ENCODE assay signal across 25 cellular contexts in the genomic region with DNA sequence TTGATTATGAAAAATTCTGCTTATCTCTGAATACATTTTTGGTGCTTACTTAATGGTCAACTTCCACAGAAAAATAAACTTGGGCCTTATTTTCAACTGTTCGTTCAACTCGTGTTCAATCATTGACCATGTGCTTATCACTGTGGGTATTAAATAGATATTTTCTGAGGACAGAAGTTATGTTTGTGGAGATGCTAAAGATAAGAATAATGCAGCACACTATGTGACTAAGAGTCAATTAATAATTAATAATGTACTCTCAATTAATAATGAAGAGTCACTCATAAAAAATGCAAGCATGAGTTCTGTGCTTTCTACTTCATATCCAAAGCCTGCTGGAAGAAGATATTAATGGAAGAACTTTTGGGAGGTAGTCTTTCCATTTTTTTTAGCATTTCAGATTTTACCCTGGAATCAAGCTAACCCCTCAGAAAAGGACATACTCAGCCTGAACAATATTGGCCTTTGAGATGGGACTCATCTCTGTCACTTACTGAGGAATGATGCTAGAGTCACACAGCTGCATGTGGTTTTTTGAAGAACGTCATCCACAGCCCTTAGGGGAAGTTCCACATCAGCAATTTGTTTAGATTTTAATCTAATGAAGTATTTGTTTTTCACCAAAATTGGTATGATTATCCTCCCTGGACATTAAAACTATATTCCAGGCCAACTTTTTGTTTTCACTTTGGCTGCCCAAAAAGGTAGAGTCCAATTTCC.
DNase-seq lines count a peak whose midpoint lies in the region; ATAC-seq and TF ChIP-seq lines count a peak whose summit lies in the region.
"Had no signal": no experiment of that assay in that cellular context is flagged by ENCODE, and none has a peak within 500 bp of the region (broad histone marks: within the 10 kb centered on the region; RNA-seq: fewer than 3 reads in every experiment).

No MANE protein-coding gene starts in this region.

- WGBS in mesendoderm (ENCODE audit: extremely low coverage, insufficient coverage, low lambda C conversion rate), result no CpG with 5 or more reads among the region's 3 CpGs
- 82 to 86% (median 84%) methylated on average over 3 of the region's 3 CpGs for WGBS in heart left ventricle, 4 donors
- WGBS in thyroid gland, 2 donors, result 76 to 79% methylated on average over 3 of the region's 3 CpGs

- H4K5ac ChIP-seq in mesendoderm (ENCODE audit: low read length), result no peak overlapping the region

- no peaks in the 10 kb centered on the region for H3K79me1 ChIP-seq in mesendoderm (ENCODE audit: low read length)

- intact Hi-C loops in breast epithelium (cut with DNase I; ENCODE audit: low total_unique reads) (no loop called here), MCF 10A (cut with micrococcal nuclease) (no loop called here), heart left ventricle (cut with DNase I) (no loop called here), thyroid gland (cut with DNase I) (no loop called here)

- H3K4me2 ChIP-seq in mesendoderm (ENCODE audit: low read length), result no peak overlapping the region

- TF ChIP-seq POLR2A in breast epithelium (IDR thresholded peaks at IDR 0.05), result no peak
- TF ChIP-seq POLR2A in heart left ventricle (IDR thresholded peaks at IDR 0.05), result no peak
- TF ChIP-seq POLR2A in thyroid gland (IDR thresholded peaks at IDR 0.05), result no peak

- H3K23ac ChIP-seq in mesendoderm (ENCODE audit: low read length), result no peak overlapping the region

- H2BK15ac ChIP-seq in mesendoderm (replicated peaks; ENCODE audit: low read depth), result no peak overlapping the region

- no peak overlapping the region for H4K8ac ChIP-seq in mesendoderm (ENCODE audit: low read depth, low read length)

- H3K56ac ChIP-seq in mesendoderm (ENCODE audit: low read length), result no peak overlapping the region

- DNase-seq in breast epithelium (ENCODE audit: low spot score in 2 of 2), result no peak
- no peak for DNase-seq in MCF 10A (ENCODE audit: unreplicated experiment)
- no peak for DNase-seq in mesendoderm
- DNase-seq in SIG-M5 treated with dmso at 0.1 percent for 504 hours (lab: John Stamatoyannopoulos, UW; ENCODE audit: unreplicated experiment), result no peak
- no peak for DNase-seq in heart left ventricle
- DNase-seq in thyroid gland, result no peak
- DNase-seq: activated CD4-positive, alpha-beta memory T cell treated with anti-CD3 and anti-CD28 coated beads, Interleukin-2, amount 10 ng/mL, durations not matched to agents 7 days and 5 days; activated T-cell treated with anti-CD3 and anti-CD28 coated beads, Interleukin-2, amount 50 U/mL, for 48 hours; dermis blood vessel endothelial cell; erythroblast; GF-D8; left ventricle myocardium superior; NCI-H1694 treated with DMSO at 0.1 percent for 48 hours; NCI-H446 treated with DMSO at 0.1 percent for 48 hours; nucleus accumbens; stimulated activated CD4-positive, alpha-beta T cell treated with anti-CD3 and anti-CD28 coated beads, Interleukin-15, amount 100 ng/mL, for 24 hours; stimulated activated naive CD4-positive, alpha-beta T cell treated with Interleukin-2 at 50 U/mL for 16 hours; T-helper 1 cell; transverse colon had no signal

- H3K9me3 ChIP-seq in breast epithelium, result no peaks in the 10 kb centered on the region
- H3K9me3 ChIP-seq in heart left ventricle, result no peaks in the 10 kb centered on the region
- H3K9me3 ChIP-seq in thyroid gland, result no peaks in the 10 kb centered on the region
- H3K9me3 ChIP-seq: BLaER1 treated with 17β-estradiol and CSF1 and Interleukin-3, amounts not matched to agents 10 nM and 100 nM; HAP-1; transverse colon had no signal

- H3K36me3 ChIP-seq in breast epithelium (no peaks in the 10 kb centered on the region), mesendoderm (ENCODE audit: control insufficient read depth, insufficient read depth, low read length) (no peaks in the 10 kb centered on the region), heart left ventricle (no peaks in the 10 kb centered on the region), thyroid gland (no peaks in the 10 kb centered on the region)
- H3K36me3 ChIP-seq: BLaER1 treated with 17β-estradiol and CSF1 and Interleukin-3, amounts not matched to agents 10 nM and 100 nM; HAP-1; transverse colon had no signal

- H3K4me3 ChIP-seq in breast epithelium (no peak overlapping the region), mesendoderm (ENCODE audit: low read length) (no peak overlapping the region), heart left ventricle (no peak overlapping the region), thyroid gland (replicated peaks in 1 of 3) (no peak overlapping the region)
- H3K4me3 ChIP-seq: BLaER1 treated with 17β-estradiol and CSF1 and Interleukin-3, amounts not matched to agents 10 nM and 100 nM; HAP-1; transverse colon had no signal

- no peak overlapping the region for H3K27ac Mint-ChIP-seq in MCF 10A (ENCODE audit: low read depth, unreplicated experiment)
- H3K27ac Mint-ChIP-seq: activated CD4-positive, alpha-beta memory T cell treated with anti-CD3 and anti-CD28 coated beads, Interleukin-2, amount 10 ng/mL, durations not matched to agents 7 days and 5 days had no signal

- no peaks in the 10 kb centered on the region for H3K79me2 ChIP-seq in mesendoderm (ENCODE audit: control insufficient read depth, insufficient read depth, low read length)

- H3K4ac ChIP-seq in mesendoderm (ENCODE audit: low read depth, low read length), result no peak overlapping the region

- H3K27ac ChIP-seq in breast epithelium (peak overlapping the region; percentile 12 to 15), mesendoderm (ENCODE audit: low read depth, low read length) (no peak overlapping the region), heart left ventricle (no peak overlapping the region), thyroid gland (no peak overlapping the region)
- H3K27ac ChIP-seq: BLaER1 treated with 17β-estradiol and CSF1 and Interleukin-3, amounts not matched to agents 10 nM and 100 nM; transverse colon; VCaP had no signal

- H3K18ac ChIP-seq in mesendoderm (ENCODE audit: low read length), result no peak overlapping the region

- no peak for TF ChIP-seq CTCF in breast epithelium (IDR thresholded peaks at IDR 0.05)
- TF ChIP-seq CTCF in MCF 10A (IDR thresholded peaks at IDR 0.05; ENCODE audit: unreplicated experiment), result no peak
- TF ChIP-seq CTCF in heart left ventricle (IDR thresholded peaks at IDR 0.05), result no peak
- no peak for TF ChIP-seq CTCF in thyroid gland (IDR thresholded peaks at IDR 0.05)

- BruUV-seq in MCF 10A (replicated peaks; lab: Mats Ljungman, UMichigan), result no TSS peak

- H2AK5ac ChIP-seq in mesendoderm (ENCODE audit: low read length), result no peak overlapping the region

- H3K4me1 ChIP-seq in breast epithelium (no peaks in the 10 kb centered on the region), mesendoderm (ENCODE audit: control insufficient read depth, low read depth, low read length) (no peaks in the 10 kb centered on the region), heart left ventricle (no peaks in the 10 kb centered on the region), thyroid gland (no peaks in the 10 kb centered on the region)
- H3K4me1 ChIP-seq: HAP-1, transverse colon had no signal

- H3K4me3 Mint-ChIP-seq in MCF 10A (ENCODE audit: unreplicated experiment), result no peak overlapping the region
- H3K4me3 Mint-ChIP-seq: activated CD4-positive, alpha-beta memory T cell treated with anti-CD3 and anti-CD28 coated beads, Interleukin-2, amount 10 ng/mL, durations not matched to agents 7 days and 5 days had no signal

- POLR2A ChIA-PET in MCF 10A (lab: Yijun Ruan, JAX), result no interaction called here

- H3K9me3 Mint-ChIP-seq in MCF 10A (ENCODE audit: unreplicated experiment), result no peaks in the 10 kb centered on the region
- H3K9me3 Mint-ChIP-seq: activated CD4-positive, alpha-beta memory T cell treated with anti-CD3 and anti-CD28 coated beads, Interleukin-2, amount 10 ng/mL, durations not matched to agents 7 days and 5 days had no signal

- no peak overlapping the region for H3K9ac ChIP-seq in mesendoderm (ENCODE audit: low read length)
- H3K9ac ChIP-seq: BLaER1 treated with 17β-estradiol and CSF1 and Interleukin-3, amounts not matched to agents 10 nM and 100 nM had no signal

- H2BK120ac ChIP-seq in mesendoderm (ENCODE audit: low read depth, low read length), result no peak overlapping the region

- no peak overlapping the region for H2BK5ac ChIP-seq in mesendoderm (ENCODE audit: low read length)

- H3K27me3 ChIP-seq in breast epithelium (no peaks in the 10 kb centered on the region), mesendoderm (ENCODE audit: insufficient read depth, low read length, poor library complexity) (no peaks in the 10 kb centered on the region), heart left ventricle (peaks cover 0 to 4% (median 0%) of the 10 kb centered on the region in 9 donors), thyroid gland (no peaks in the 10 kb centered on the region)
- H3K27me3 ChIP-seq: BLaER1 treated with 17β-estradiol and CSF1 and Interleukin-3, amounts not matched to agents 10 nM and 100 nM; transverse colon had no signal

- no peaks in the 10 kb centered on the region for H3K4me1 Mint-ChIP-seq in MCF 10A (ENCODE audit: insufficient read depth, unreplicated experiment)

- peaks cover 31% of the 10 kb centered on the region for H3K27me3 Mint-ChIP-seq in MCF 10A (ENCODE audit: insufficient read depth, unreplicated experiment)

- ATAC-seq in GM21825 (IDR thresholded peaks at IDR 0.05; ENCODE audit: unreplicated experiment), result peak; percentile 57
- ATAC-seq in HG03175 (IDR thresholded peaks at IDR 0.05; ENCODE audit: unreplicated experiment), result peak; percentile 70
- ATAC-seq in heart left ventricle, result no peak
- ATAC-seq: left ventricle myocardium superior, Right ventricle myocardium inferior had no signal

- no peaks in the 10 kb centered on the region for H3K36me3 Mint-ChIP-seq in MCF 10A (ENCODE audit: insufficient read depth, unreplicated experiment)

- CTCF ChIA-PET in MCF 10A (lab: Yijun Ruan, JAX), result no interaction called here

Comparison
In these comparisons a context has a peak if more than half of its experiments do, and no peak if none do; other contexts are left out.
1. H3K27ac ChIP-seq: peak in breast epithelium (2 of 2); none in mesendoderm (single experiment), heart left ventricle (0 of 12) and thyroid gland (0 of 3).
2. ATAC-seq: peak in GM21825 (single experiment) and HG03175 (single experiment); none in heart left ventricle (0 of 4).